ENCODE assay signal across 9 cellular contexts in genomic region chr13:82356667-82357066, GRCh38.
DNase-seq lines count a peak whose midpoint lies in the region; TF ChIP-seq lines count a peak whose summit lies in the region.
"Had no signal": no experiment of that assay in that cellular context is flagged by ENCODE, and none has a peak within 500 bp of the region (broad histone marks: within the 10 kb centered on the region; RNA-seq: fewer than 3 reads in every experiment).

No MANE protein-coding gene starts in this region.

- intact Hi-C loops in Calu3 (cut with micrococcal nuclease; ENCODE audit: unreplicated experiment): loop anchor here (10.0 kb wide), 1 partner anchor 618 kb away; no protein-coding TSS in a partner anchor

- H3K36me3 ChIP-seq in osteoblast (ENCODE audit: insufficient read depth, low read length): no peaks in the 10 kb centered on the region
- H3K36me3 ChIP-seq: esophagus muscularis mucosa had no signal

- no peaks in the 10 kb centered on the region for H3K79me2 ChIP-seq in osteoblast (ENCODE audit: insufficient read depth, low read length)

- H3K4me3 ChIP-seq in choroid plexus epithelial cell (ENCODE audit: low read depth, low read length) (no peak overlapping the region), osteoblast (ENCODE audit: insufficient read depth, low read length) (no peak overlapping the region)
- H3K4me3 ChIP-seq: esophagus muscularis mucosa had no signal

- no peaks in the 10 kb centered on the region for H3K4me1 Mint-ChIP-seq in Calu3 (ENCODE audit: low read depth, unreplicated experiment)

- H2AFZ ChIP-seq in osteoblast (ENCODE audit: low read length): no peak overlapping the region

- CTCF ChIA-PET in Calu3 (lab: Charles Lee): no interaction called here

- H3K27me3 ChIP-seq in osteoblast (ENCODE audit: insufficient read depth, low read length): no peaks in the 10 kb centered on the region
- H3K27me3 ChIP-seq: esophagus muscularis mucosa had no signal

- no peak overlapping the region for H3K27ac Mint-ChIP-seq in Calu3 (ENCODE audit: unreplicated experiment)

- H3K4me2 ChIP-seq in osteoblast (ENCODE audit: insufficient read depth, low read length): no peak overlapping the region

- DNase-seq in GM13977 (ENCODE audit: low spot score): no peak
- DNase-seq in MV-4-11 (lab: John Stamatoyannopoulos, UW): peak; percentile 6
- peak; percentile 39 for DNase-seq in choroid plexus epithelial cell (ENCODE audit: low read depth)
- DNase-seq in osteoblast (ENCODE audit: insufficient read length, low spot score, missing footprints): peak; percentile 1
- no peak for DNase-seq in Calu3
- DNase-seq in NCI-H2081 treated with DMSO at 0.1 percent for 48 hours (lab: John Stamatoyannopoulos, UW): no peak
- no peak for DNase-seq in occipital lobe (lab: John Stamatoyannopoulos, UW)
- DNase-seq: NCI-H187 treated with DMSO at 0.1 percent for 48 hours had no signal

- in situ Hi-C loops in GM13977 (cut with MboI; ENCODE audit: low pct_unique_long_range_greater_than_20kb, low sequenced_read_pairs, unreplicated experiment): no loop called here

- TF ChIP-seq CTCF in GM13977 (IDR thresholded peaks at IDR 0.05; ENCODE audit: extremely low read depth, insufficient read depth, missing control alignments): peak; percentile 3
- peak; percentile 34 for TF ChIP-seq CTCF in choroid plexus epithelial cell (conservative IDR thresholded peaks at IDR 0.05; ENCODE audit: low read depth, low read length)
- no peak for TF ChIP-seq CTCF in osteoblast (IDR thresholded peaks at IDR 0.05; ENCODE audit: extremely low read depth, low read depth, low read length)
- no peak for TF ChIP-seq CTCF in Calu3 (IDR thresholded peaks at IDR 0.05; ENCODE audit: unreplicated experiment)

- BruUV-seq in Calu3 (replicated peaks; lab: Mats Ljungman, UMichigan): no TSS peak

- no peaks in the 10 kb centered on the region for H3K4me1 ChIP-seq in osteoblast (ENCODE audit: insufficient read depth, low read length)
- H3K4me1 ChIP-seq: esophagus muscularis mucosa had no signal

- H3K4me3 Mint-ChIP-seq in Calu3 (ENCODE audit: low read depth, unreplicated experiment): no peak overlapping the region

- H3K27me3 Mint-ChIP-seq in Calu3 (ENCODE audit: unreplicated experiment): no peaks in the 10 kb centered on the region

- H3K36me3 Mint-ChIP-seq in Calu3 (ENCODE audit: insufficient read depth, unreplicated experiment): no peaks in the 10 kb centered on the region

- H3K27ac ChIP-seq in osteoblast (ENCODE audit: low read depth, low read length): no peak overlapping the region
- H3K27ac ChIP-seq: esophagus muscularis mucosa had no signal

- no peaks in the 10 kb centered on the region for H3K9me3 Mint-ChIP-seq in Calu3 (ENCODE audit: low read depth, unreplicated experiment)

- no peaks in the 10 kb centered on the region for H4K20me1 ChIP-seq in osteoblast (ENCODE audit: insufficient read depth, low read length)

- H3K9me3 ChIP-seq in osteoblast (ENCODE audit: low read depth, low read length): peaks cover 1% of the 10 kb centered on the region
- H3K9me3 ChIP-seq: esophagus muscularis mucosa had no signal

Comparison
In these comparisons a context has a peak if more than half of its experiments do, and no peak if none do; other contexts are left out.
1. DNase-seq: peak in MV-4-11 (single experiment), choroid plexus epithelial cell (single experiment) and osteoblast (single experiment); none in GM13977 (single experiment), Calu3 (single experiment), NCI-H2081 treated with DMSO at 0.1 percent for 48 hours (single experiment) and occipital lobe (single experiment).
2. CTCF ChIP-seq: peak in GM13977 (single experiment) and choroid plexus epithelial cell (single experiment); none in osteoblast (single experiment) and Calu3 (single experiment).